8 cellular contexts compared by ENCODE assay signal in genomic region chr18:45874501-45875184, GRCh38. TPM values are rescaled to one million over a fixed set of nuclear protein-coding genes. Genes with fewer than 3 reads are reported as not detected.
DNase-seq lines count a peak whose midpoint lies in the region; ATAC-seq and TF ChIP-seq lines count a peak whose summit lies in the region.

No MANE protein-coding gene starts in this region.

- peak overlapping the region in 1 of 2 donors; percentile 26 for H3K4me3 ChIP-seq in CD4-positive, alpha-beta memory T cell (ENCODE audit: low read length in 2 of 2)
- H3K4me3 ChIP-seq in MM.1S (ENCODE audit: low read length): no peak overlapping the region

- H3K4me1 ChIP-seq in CD4-positive, alpha-beta memory T cell (ENCODE audit: insufficient read depth, low read length): peaks cover 25% of the 10 kb centered on the region
- peaks cover 9% of the 10 kb centered on the region for H3K4me1 ChIP-seq in MM.1S (ENCODE audit: low read length)

- H3K27ac ChIP-seq in CD4-positive, alpha-beta memory T cell (ENCODE audit: low read depth, low read length): peak overlapping the region; percentile 29
- H3K27ac ChIP-seq in MM.1S (ENCODE audit: low read length): peak overlapping the region; percentile 72; the same call in 1 of the 2 replicates

- H3K9me3 ChIP-seq in CD4-positive, alpha-beta memory T cell (ENCODE audit: control insufficient read depth in 1 of 2, low read length in 2 of 2): no peaks in the 10 kb centered on the region
- H3K9me3 ChIP-seq in MM.1S (replicated peaks; ENCODE audit: insufficient read depth, low read length): no peaks in the 10 kb centered on the region

- peaks cover 0 to 9% (median 3%) of the 10 kb centered on the region in 8 donors for H3K9me3 Mint-ChIP-seq in CD4-positive, alpha-beta memory T cell
- H3K9me3 Mint-ChIP-seq in activated naive CD4-positive, alpha-beta T cell treated with anti-CD3 and anti-CD28 coated beads, Interleukin-2, amount 50 U/mL, for 72 hours: peaks cover 4 to 21% of the 10 kb centered on the region in 2 donors

- H3K4me1 Mint-ChIP-seq in CD4-positive, alpha-beta memory T cell: peaks cover 18 to 30% (median 28%) of the 10 kb centered on the region in 4 donors

- peaks cover 7% of the 10 kb centered on the region; the same call in 1 of the 2 replicates for H3F3A ChIP-seq in MM.1S (ENCODE audit: insufficient read depth, low read length)

- CTCF ChIA-PET in CD4-positive, alpha-beta memory T cell (lab: Charles Lee; ENCODE audit: partially characterized antibody): interaction anchor here (2.0 to 6.6 kb wide), 3 partner anchors 152 to 209 kb away, joined by 8 to 55 read pairs (median 18); partner anchors contain the start of gene SLC14A1

- intact Hi-C loops in CD4-positive, alpha-beta memory T cell (cut with micrococcal nuclease): no loop called here
- intact Hi-C loops in left cardiac atrium (cut with DNase I): no loop called here
- intact Hi-C loops in head of caudate nucleus (cut with DNase I): loop anchor here (10.0 kb wide), 1 partner anchor 180 kb away; no protein-coding TSS in a partner anchor

- ATAC-seq in GM21526 (IDR thresholded peaks at IDR 0.05; ENCODE audit: low FRiP score, unreplicated experiment) (peak; percentile 91), left cardiac atrium (no peak)
- ATAC-seq in activated naive CD4-positive, alpha-beta T cell treated with anti-CD3 and anti-CD28 coated beads, Interleukin-2, amount 50 U/mL, for 72 hours: peak; percentile 85 to 94

- POLR2A ChIA-PET in CD4-positive, alpha-beta memory T cell (lab: Charles Lee; ENCODE audit: partially characterized antibody): no interaction called here

- H3K36me3 ChIP-seq in CD4-positive, alpha-beta memory T cell (ENCODE audit: insufficient read depth, low read length): peaks cover 13% of the 10 kb centered on the region
- H3K36me3 ChIP-seq in MM.1S (replicated peaks; ENCODE audit: insufficient read depth, low read length): no peaks in the 10 kb centered on the region; the same call in 1 of the 2 replicates

- no peaks in the 10 kb centered on the region for H3K9me2 ChIP-seq in MM.1S (replicated peaks; ENCODE audit: insufficient read depth, low read length)

- peaks cover 46 to 65% of the 10 kb centered on the region in 2 donors for H3K36me3 Mint-ChIP-seq in CD4-positive, alpha-beta memory T cell
- H3K36me3 Mint-ChIP-seq in activated naive CD4-positive, alpha-beta T cell treated with anti-CD3 and anti-CD28 coated beads, Interleukin-2, amount 50 U/mL, for 72 hours: peaks cover 34 to 58% of the 10 kb centered on the region in 2 donors

- peak overlapping the region; percentile 41 for H3K4me2 ChIP-seq in MM.1S (ENCODE audit: low read depth, low read length)

- no peaks in the 10 kb centered on the region for H3K79me2 ChIP-seq in MM.1S (ENCODE audit: low read length)

- H3K27ac Mint-ChIP-seq in CD4-positive, alpha-beta memory T cell: peak overlapping the region; percentile 71 to 88 (median 86)
- peak overlapping the region; percentile 92 to 94 for H3K27ac Mint-ChIP-seq in activated naive CD4-positive, alpha-beta T cell treated with anti-CD3 and anti-CD28 coated beads, Interleukin-2, amount 50 U/mL, for 72 hours

- H3K9ac ChIP-seq in MM.1S (ENCODE audit: low read length): no peak overlapping the region

- no peaks in the 10 kb centered on the region for H4K20me1 ChIP-seq in MM.1S (ENCODE audit: insufficient read depth, low read length)

- H3K27me3 ChIP-seq in CD4-positive, alpha-beta memory T cell (ENCODE audit: insufficient read depth, low read length): no peaks in the 10 kb centered on the region
- H3K27me3 ChIP-seq in MM.1S (replicated peaks; ENCODE audit: insufficient read depth, low read length): no peaks in the 10 kb centered on the region

- H2AFZ ChIP-seq in MM.1S (ENCODE audit: low read length): no peak overlapping the region

- peak overlapping the region in 7 of 8 donors; percentile 23 to 74 (median 42) for H3K4me3 Mint-ChIP-seq in CD4-positive, alpha-beta memory T cell

- TF ChIP-seq CTCF in MM.1S (IDR thresholded peaks at IDR 0.05; ENCODE audit: low read length): no peak

- DNase-seq in CD4-positive, alpha-beta memory T cell: peak; percentile 57 to 77 (median 65)
- DNase-seq in MM.1S (peak; percentile 56), left cardiac atrium (no peak), NCI-H1417 treated with DMSO at 0.1 percent for 48 hours (lab: John Stamatoyannopoulos, UW) (no peak), head of caudate nucleus (no peak)
- peak; percentile 59 to 78 for DNase-seq in activated naive CD4-positive, alpha-beta T cell treated with anti-CD3 and anti-CD28 coated beads, Interleukin-2, amount 50 U/mL, for 72 hours (ENCODE audit: low spot score in 2 of 2)
- DNase-seq in stimulated activated naive CD4-positive, alpha-beta T cell (lab: John Stamatoyannopoulos, UW): peak in 5 of 6 experiments; percentile 10 to 48 (median 19)

- no peaks in the 10 kb centered on the region for H3K27me3 Mint-ChIP-seq in CD4-positive, alpha-beta memory T cell

RNA-seq across cellular contexts. Expression of gene SIGLEC15, which starts 49.2 kb away (rescaled TPM):
- not detected for total RNA-seq in CD4-positive, alpha-beta memory T cell
- not detected for polyA plus RNA-seq in CD4-positive, alpha-beta memory T cell
- not detected for total RNA-seq in activated naive CD4-positive, alpha-beta T cell treated with anti-CD3 and anti-CD28 coated beads, Interleukin-2, amount 50 U/mL, for 72 hours
- under 1 TPM in 1 of 2 donors, not detected in 1; 0.18 TPM for total RNA-seq in left cardiac atrium

Comparison
In these comparisons a context has a peak if more than half of its experiments do, and no peak if none do; other contexts are left out.
1. DNase-seq: peak in CD4-positive, alpha-beta memory T cell (5 of 5), MM.1S (single experiment), activated naive CD4-positive, alpha-beta T cell treated with anti-CD3 and anti-CD28 coated beads, Interleukin-2, amount 50 U/mL, for 72 hours (2 of 2) and stimulated activated naive CD4-positive, alpha-beta T cell (5 of 6); none in left cardiac atrium (single experiment), NCI-H1417 treated with DMSO at 0.1 percent for 48 hours (single experiment) and head of caudate nucleus (0 of 42).
2. ATAC-seq: peak in GM21526 (single experiment) and activated naive CD4-positive, alpha-beta T cell treated with anti-CD3 and anti-CD28 coated beads, Interleukin-2, amount 50 U/mL, for 72 hours (2 of 2); none in left cardiac atrium (0 of 2).